In the genomic region with DNA sequence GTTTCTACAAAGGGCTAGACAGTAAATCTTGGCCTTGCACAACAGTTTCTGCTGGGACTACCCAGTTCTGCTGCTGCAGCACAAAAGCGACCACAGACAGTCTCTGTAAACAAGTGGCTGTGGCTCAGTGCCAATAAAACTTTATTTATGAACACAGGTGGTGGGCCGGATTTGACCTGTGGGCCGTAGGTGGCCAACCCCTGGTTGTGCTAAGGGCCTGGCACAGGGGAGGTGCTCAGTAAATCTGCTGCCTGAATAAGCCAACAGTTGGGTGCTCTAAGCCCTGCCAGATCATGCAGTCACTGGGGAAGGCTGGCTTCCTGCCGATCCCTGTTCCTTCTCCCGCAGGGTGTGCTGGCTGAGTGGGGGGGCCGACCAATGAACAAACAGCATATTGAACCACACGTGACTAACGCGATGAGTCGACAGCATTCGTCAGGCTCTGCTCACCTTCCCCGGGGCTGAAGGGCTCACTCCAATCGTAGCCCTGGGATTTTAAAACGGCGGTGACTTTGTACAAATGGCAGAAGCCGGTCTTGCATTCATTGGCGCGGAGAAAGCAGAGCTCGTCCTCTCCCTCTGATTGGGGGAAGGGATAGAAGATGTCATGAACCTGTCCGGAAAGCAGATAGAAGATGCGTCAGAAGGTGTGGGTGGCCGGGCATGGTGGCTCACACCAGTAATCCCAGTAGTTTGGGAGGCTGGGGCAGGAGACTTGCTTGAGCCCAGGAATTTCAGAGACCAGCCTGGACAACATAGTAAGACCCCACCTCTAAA, we compare ENCODE assay signal across 10 cellular contexts. TPM values are rescaled to one million over a fixed set of nuclear protein-coding genes. Genes with fewer than 3 reads are reported as not detected.
A peak's percentile ranks its signal among the peaks of the same experiment; 100 is the strongest.
DNase-seq lines count a peak whose midpoint lies in the region; ATAC-seq and TF ChIP-seq lines count a peak whose summit lies in the region.
"Had no signal": no experiment of that assay in that cellular context is flagged by ENCODE, and none has a peak within 500 bp of the region (broad histone marks: within the 10 kb centered on the region; RNA-seq: fewer than 3 reads in every experiment).

No MANE protein-coding gene starts in this region.

- TF ChIP-seq CTCF in HFFc6 (IDR thresholded peaks at IDR 0.05): no peak

- intact Hi-C loops in left ventricle myocardium superior (cut with micrococcal nuclease): no loop called here

- peak; percentile 39 for ATAC-seq in left ventricle myocardium superior
- ATAC-seq: T-helper 17 cell had no signal

- H3K27ac Mint-ChIP-seq in HFFc6: peak overlapping the region; percentile 94
- H3K27ac Mint-ChIP-seq: stimulated activated naive CD8-positive, alpha-beta T cell treated with anti-CD3 and anti-CD28 coated beads, Interleukin-15, Interleukin-2, amounts not matched to agents 100 ng/mL and 50 ng/mL, for 24 hours; T-helper 17 cell had no signal

- H3K36me3 Mint-ChIP-seq in HFFc6 (ENCODE audit: low read depth): peaks cover 44% of the 10 kb centered on the region

- peaks cover 8% of the 10 kb centered on the region for H3K27me3 Mint-ChIP-seq in HFFc6 (ENCODE audit: insufficient read depth)
- H3K27me3 Mint-ChIP-seq: stimulated activated naive CD8-positive, alpha-beta T cell treated with anti-CD3 and anti-CD28 coated beads, Interleukin-15, Interleukin-2, amounts not matched to agents 100 ng/mL and 50 ng/mL, for 24 hours; T-helper 17 cell had no signal

- peak; percentile 96 for DNase-seq in HFFc6
- peak in 44 of 56 donors; percentile 10 to 77 (median 46) for DNase-seq in amygdala (lab: John Stamatoyannopoulos, UW)
- peak; percentile 73 for DNase-seq in left ventricle myocardium superior
- peak; percentile 75 for DNase-seq in superior temporal gyrus (ENCODE audit: extremely low spot score)
- DNase-seq in activated CD4-positive, alpha-beta T cell treated with anti-CD3 and anti-CD28 coated beads for 48 hours: no peak
- no peak for DNase-seq in activated CD8-positive, alpha-beta memory T cell treated with anti-CD3 and anti-CD28 coated beads, Interleukin-2, amount 50 U/mL, for 4 hours
- no peak for DNase-seq in activated T-cell treated with anti-CD3 and anti-CD28 coated beads, Interleukin-2, amount 50 U/mL, for 1 hour
- DNase-seq in stimulated activated CD4-positive, alpha-beta T cell treated with anti-CD3 and anti-CD28 coated beads, Interleukin-12 subunit alpha, Interleukin-12 subunit beta, amount 100 ng/mL, for 4 hours: no peak
- DNase-seq: T-helper 17 cell had no signal

- peaks cover 35% of the 10 kb centered on the region for H3K4me1 Mint-ChIP-seq in HFFc6 (ENCODE audit: low read depth)

- peak overlapping the region; percentile 74 for H3K4me3 Mint-ChIP-seq in HFFc6
- H3K4me3 Mint-ChIP-seq: stimulated activated naive CD8-positive, alpha-beta T cell treated with anti-CD3 and anti-CD28 coated beads, Interleukin-15, Interleukin-2, amounts not matched to agents 100 ng/mL and 50 ng/mL, for 24 hours; T-helper 17 cell had no signal

- peaks cover 4% of the 10 kb centered on the region for H3K9me3 Mint-ChIP-seq in HFFc6
- H3K9me3 Mint-ChIP-seq: stimulated activated naive CD8-positive, alpha-beta T cell treated with anti-CD3 and anti-CD28 coated beads, Interleukin-15, Interleukin-2, amounts not matched to agents 100 ng/mL and 50 ng/mL, for 24 hours had no signal

RNA-seq across cellular contexts. Expression of gene MYDGF, which starts 24.3 kb away (rescaled TPM):
- total RNA-seq in HFFc6 (2021; fragmentation: NEBNext Ultra II Directional; extraction: Animal tissue kit (Norgen Biotek cat#: 25700)): 100 to 1,000 TPM; 266 to 322 (median 283) TPM
- 27.0 TPM for total RNA-seq in left ventricle myocardium superior

RNA-seq across cellular contexts. Expression of gene DPP9, which starts 29.2 kb away (rescaled TPM):
- total RNA-seq in HFFc6 (2021; fragmentation: NEBNext Ultra II Directional; extraction: Animal tissue kit (Norgen Biotek cat#: 25700)): 10 to 100 TPM; 68.4 to 82.2 (median 80.1) TPM
- total RNA-seq in left ventricle myocardium superior: 53.9 TPM

RNA-seq across cellular contexts. Expression of gene TNFAIP8L1, which starts 55.1 kb away (rescaled TPM):
- 1 to 10 TPM; 4.5 to 8.2 (median 6.7) TPM for total RNA-seq in HFFc6 (2021; fragmentation: NEBNext Ultra II Directional; extraction: Animal tissue kit (Norgen Biotek cat#: 25700))
- total RNA-seq in left ventricle myocardium superior: 4.8 TPM

Comparison
In these comparisons a context has a peak if more than half of its experiments do, and no peak if none do; other contexts are left out.
1. DNase-seq: peak in HFFc6 (single experiment), amygdala (44 of 56), left ventricle myocardium superior (single experiment) and superior temporal gyrus (single experiment); none in activated CD4-positive, alpha-beta T cell treated with anti-CD3 and anti-CD28 coated beads for 48 hours (single experiment), activated CD8-positive, alpha-beta memory T cell treated with anti-CD3 and anti-CD28 coated beads, Interleukin-2, amount 50 U/mL, for 4 hours (single experiment), activated T-cell treated with anti-CD3 and anti-CD28 coated beads, Interleukin-2, amount 50 U/mL, for 1 hour (single experiment) and stimulated activated CD4-positive, alpha-beta T cell treated with anti-CD3 and anti-CD28 coated beads, Interleukin-12 subunit alpha, Interleukin-12 subunit beta, amount 100 ng/mL, for 4 hours (single experiment).